ENCODE assay signal across 1 cellular context in genomic region chr17:61457226-61457983, GRCh38.
TF ChIP-seq lines count a peak whose summit lies in the region.

No MANE protein-coding gene starts in this region.

TF ChIP-seq in IMR-90, 13 proteins besides CTCF, POLR2A, EP300 and RAD21:
- no peak for TF ChIP-seq RCOR1 (IDR thresholded peaks at IDR 0.05; ENCODE audit: insufficient replicate concordance, low read length)
- no peak for TF ChIP-seq MAZ (IDR thresholded peaks at IDR 0.05; ENCODE audit: borderline replicate concordance, low read depth, low read length)
- TF ChIP-seq NFE2L2 (IDR thresholded peaks at IDR 0.05; ENCODE audit: low read depth, low read length), result no peak
- TF ChIP-seq RFX5 (IDR thresholded peaks at IDR 0.05; ENCODE audit: low read depth, low read length), result no peak
- TF ChIP-seq MAFK (IDR thresholded peaks at IDR 0.05; ENCODE audit: low read depth, low read length), result no peak
- no peak for TF ChIP-seq USF2 (IDR thresholded peaks at IDR 0.05; ENCODE audit: low read depth, low read length)
- TF ChIP-seq CHD1 (IDR thresholded peaks at IDR 0.05; ENCODE audit: low read depth, low read length), result no peak
